25 cellular contexts compared by ENCODE assay signal in genomic region chr11:93838967-93839366, GRCh38. TPM values are rescaled to one million over a fixed set of nuclear protein-coding genes. Genes with fewer than 3 reads are reported as not detected.
"Had no signal": no experiment of that assay in that cellular context is flagged by ENCODE, and none has a peak within 500 bp of the region (broad histone marks: within the 10 kb centered on the region; RNA-seq: fewer than 3 reads in every experiment).

No MANE protein-coding gene starts in this region.

- H3K27ac ChIP-seq: dorsolateral prefrontal cortex, heart right ventricle, neutrophil, psoas muscle, skin epidermis had no signal

- H3K27me3 Mint-ChIP-seq: stimulated activated naive CD8-positive, alpha-beta T cell treated with anti-CD3 and anti-CD28 coated beads, Interleukin-15, amount 100 ng/mL, for 72 hours; type B pancreatic cell had no signal

- H3K4me3 Mint-ChIP-seq: immature natural killer cell; nephron; stimulated activated naive B cell treated with anti-CD40 and anti-IgM and Interleukin-4, amounts not matched to agents 10 μg/mL and 1 μg/mL and 100 μg/mL, for 72 hours; stimulated activated naive CD8-positive, alpha-beta T cell treated with anti-CD3 and anti-CD28 coated beads, Interleukin-15, amount 100 ng/mL, for 72 hours; type B pancreatic cell had no signal

- H3K9me3 ChIP-seq: heart right ventricle, neutrophil, psoas muscle had no signal

- H3K9me3 Mint-ChIP-seq: immature natural killer cell; nephron; stimulated activated naive B cell treated with anti-CD40 and anti-IgM and Interleukin-4, amounts not matched to agents 10 μg/mL and 1 μg/mL and 100 μg/mL, for 72 hours; stimulated activated naive CD8-positive, alpha-beta T cell treated with anti-CD3 and anti-CD28 coated beads, Interleukin-15, amount 100 ng/mL, for 72 hours had no signal

- H3K27ac Mint-ChIP-seq: immature natural killer cell; nephron; stimulated activated naive B cell treated with anti-CD40 and anti-IgM and Interleukin-4, amounts not matched to agents 10 μg/mL and 1 μg/mL and 100 μg/mL, for 72 hours; type B pancreatic cell had no signal

- H3K36me3 Mint-ChIP-seq: immature natural killer cell; stimulated activated naive B cell treated with anti-CD40 and anti-IgM and Interleukin-4, amounts not matched to agents 10 μg/mL and 1 μg/mL and 100 μg/mL, for 72 hours; type B pancreatic cell had no signal

- H3K27me3 ChIP-seq: dorsolateral prefrontal cortex, heart right ventricle, neutrophil had no signal

- H3K4me1 Mint-ChIP-seq: immature natural killer cell; nephron; stimulated activated naive B cell treated with anti-CD40 and anti-IgM and Interleukin-4, amounts not matched to agents 10 μg/mL and 1 μg/mL and 100 μg/mL, for 72 hours; stimulated activated naive CD8-positive, alpha-beta T cell treated with anti-CD3 and anti-CD28 coated beads, Interleukin-15, amount 100 ng/mL, for 72 hours had no signal

- H3K36me3 ChIP-seq: heart right ventricle, neutrophil had no signal

- H3K4me3 ChIP-seq: dorsolateral prefrontal cortex, heart right ventricle, lung, psoas muscle, skin epidermis had no signal

- ATAC-seq: esophagus mucosa; heart right ventricle; left cardiac atrium; left ventricle myocardium superior; psoas muscle; sciatic nerve; stimulated activated naive B cell treated with anti-CD40 and anti-IgM and Interleukin-4, amounts not matched to agents 10 μg/mL and 1 μg/mL and 100 μg/mL, for 72 hours; stimulated activated naive CD8-positive, alpha-beta T cell treated with anti-CD3 and anti-CD28 coated beads, Interleukin-15, amount 100 ng/mL, for 72 hours had no signal

- H3K4me1 ChIP-seq: heart right ventricle, psoas muscle had no signal

- DNase-seq: cortex of kidney; dorsolateral prefrontal cortex; effector CD8-positive, alpha-beta T cell; heart right ventricle; hypothalamus; immature natural killer cell; kidney; left cardiac atrium; left ventricle myocardium superior; mesenchymal stem cell; midbrain; psoas muscle; retina; stimulated activated CD4-positive, alpha-beta T cell treated with anti-CD3 and anti-CD28 coated beads, Interleukin-2, amount 100 ng/mL, for 24 hours; stimulated activated CD4-positive, alpha-beta T cell treated with anti-CD3 and anti-CD28 coated beads, Interleukin-4, amount 100 ng/mL, for 4 hours; stimulated activated naive B cell treated with anti-CD40 and anti-IgM and Interleukin-4, amounts not matched to agents 10 μg/mL and 1 μg/mL and 100 μg/mL, for 72 hours; stimulated activated naive CD8-positive, alpha-beta T cell treated with anti-CD3 and anti-CD28 coated beads, Interleukin-15, amount 100 ng/mL, for 72 hours; substantia nigra had no signal

RNA-seq across cellular contexts. Expression of gene VSTM5, which starts 11.5 kb away (rescaled TPM):
- total RNA-seq: left ventricle myocardium superior had no signal
- polyA plus RNA-seq: immature natural killer cell had no signal
